8 cellular contexts compared by ENCODE assay signal in genomic region chr20:33401922-33402369, GRCh38. TPM values are rescaled to one million over a fixed set of nuclear protein-coding genes. Genes with fewer than 3 reads are reported as not detected.
DNase-seq lines count a peak whose midpoint lies in the region; ATAC-seq and TF ChIP-seq lines count a peak whose summit lies in the region.

No MANE protein-coding gene starts in this region.

- peaks cover 46% of the 10 kb centered on the region for H3K4me1 Mint-ChIP-seq in activated T-cell treated with anti-CD3 and anti-CD28 coated beads, Interleukin-2, amount 50 U/mL, for 24 hours (ENCODE audit: low read depth)

- H3K36me3 ChIP-seq in WERI-Rb-1 (peaks cover 11% of the 10 kb centered on the region), heart right ventricle (peaks cover 0 to 36% (median under 1%) of the 10 kb centered on the region in 9 donors), skeletal muscle satellite cell (ENCODE audit: insufficient read depth, low read length) (no peaks in the 10 kb centered on the region)

- intact Hi-C loops in heart right ventricle (cut with DNase I) = loop anchor here in 1 of 10 donors (5.0 kb wide), 1 partner anchor 40 kb away; the partner anchor contains the start of gene SNTA1

- peak overlapping the region; percentile 96 for H3K27ac Mint-ChIP-seq in activated T-cell treated with anti-CD3 and anti-CD28 coated beads, Interleukin-2, amount 50 U/mL, for 24 hours

- peak overlapping the region; percentile 91 for H3K9ac ChIP-seq in skeletal muscle satellite cell (ENCODE audit: low read depth, low read length)

- DNase-seq in activated T-cell treated with anti-CD3 and anti-CD28 coated beads, Interleukin-2, amount 50 U/mL, for 24 hours = no peak
- no peak for DNase-seq in activated T-cell treated with anti-CD3 and anti-CD28 coated beads for 4 hours
- DNase-seq in WERI-Rb-1 = no peak
- DNase-seq in heart right ventricle = no peak
- DNase-seq in COLO829 (ENCODE audit: low spot score) = no peak
- no peak for DNase-seq in effector CD8-positive, alpha-beta T cell (lab: John Stamatoyannopoulos, UW)

- 50 to 54% methylated on average over 8 of the region's 8 CpGs for WGBS in heart right ventricle, 2 donors

- H3K4me3 ChIP-seq in WERI-Rb-1 (ENCODE audit: low read depth, low read length) = peak overlapping the region; percentile 99
- peak overlapping the region; percentile 72 to 99 (median 92) for H3K4me3 ChIP-seq in heart right ventricle
- H3K4me3 ChIP-seq in skeletal muscle satellite cell (ENCODE audit: low read length) = peak overlapping the region; percentile 86

- H3K4me2 ChIP-seq in skeletal muscle satellite cell (ENCODE audit: low read length) = peak overlapping the region; percentile 83

- peak overlapping the region; percentile 70 for H3K27ac ChIP-seq in WERI-Rb-1
- H3K27ac ChIP-seq in heart right ventricle = peak overlapping the region in 7 of 10 donors; percentile 50 to 85 (median 79)

- peak overlapping the region; percentile 93 for H3K4me3 Mint-ChIP-seq in activated T-cell treated with anti-CD3 and anti-CD28 coated beads, Interleukin-2, amount 50 U/mL, for 24 hours

- H3K36me3 Mint-ChIP-seq in activated T-cell treated with anti-CD3 and anti-CD28 coated beads, Interleukin-2, amount 50 U/mL, for 24 hours (ENCODE audit: low read depth) = peaks cover 34% of the 10 kb centered on the region

- ATAC-seq in heart right ventricle (peak in 6 of 8 donors; percentile 20 to 58 (median 31)), GM21528 (IDR thresholded peaks at IDR 0.05; ENCODE audit: low FRiP score, unreplicated experiment) (no peak)

- no peaks in the 10 kb centered on the region for H3K9me3 ChIP-seq in WERI-Rb-1 (ENCODE audit: severe bottlenecking)
- H3K9me3 ChIP-seq in heart right ventricle = no peaks in the 10 kb centered on the region
- H3K9me3 ChIP-seq in skeletal muscle satellite cell (replicated peaks; ENCODE audit: low read length) = no peaks in the 10 kb centered on the region

- H3K9me3 Mint-ChIP-seq in activated T-cell treated with anti-CD3 and anti-CD28 coated beads, Interleukin-2, amount 50 U/mL, for 24 hours = no peaks in the 10 kb centered on the region

- H3K4me1 ChIP-seq in heart right ventricle (peaks cover 13 to 31% (median 24%) of the 10 kb centered on the region in 9 donors), skeletal muscle satellite cell (ENCODE audit: control insufficient read depth, insufficient read depth, low read length) (peaks cover 13% of the 10 kb centered on the region)

- TF ChIP-seq CTCF in WERI-Rb-1 (IDR thresholded peaks at IDR 0.05; ENCODE audit: low read depth, low read length) (no peak), heart right ventricle (IDR thresholded peaks at IDR 0.05) (no peak)

- no peaks in the 10 kb centered on the region for H3K27me3 Mint-ChIP-seq in activated T-cell treated with anti-CD3 and anti-CD28 coated beads, Interleukin-2, amount 50 U/mL, for 24 hours

- no peaks in the 10 kb centered on the region for H3K27me3 ChIP-seq in WERI-Rb-1 (ENCODE audit: insufficient read depth, low read depth, severe bottlenecking)
- no peaks in the 10 kb centered on the region for H3K27me3 ChIP-seq in heart right ventricle
- H3K27me3 ChIP-seq in skeletal muscle satellite cell (ENCODE audit: control insufficient read depth, insufficient read depth, low read length) = no peaks in the 10 kb centered on the region

RNA-seq across cellular contexts. Expression of gene CDK5RAP1, which starts 0.6 kb away (rescaled TPM):
- 10 to 100 TPM; 16.9 to 27.4 (median 21.7) TPM for total RNA-seq in heart right ventricle
- polyA plus RNA-seq in heart right ventricle = 10 to 100 TPM; 33.6 to 42.6 TPM
- total RNA-seq in skeletal muscle satellite cell (2012; rRNA removed) = 16.2 and 18.6 TPM in 2 replicates

RNA-seq across cellular contexts. Expression of gene SNTA1, which starts 41.6 kb away (rescaled TPM):
- 100 to 1,000 TPM; 137 to 219 (median 150) TPM for total RNA-seq in heart right ventricle
- 100 to 1,000 TPM in 1 of 2 donors, 10 to 100 TPM in 1; 83.7 to 207 TPM for polyA plus RNA-seq in heart right ventricle
- total RNA-seq in skeletal muscle satellite cell (2012; rRNA removed) = 8.1 and 13.1 TPM in 2 replicates
